Comparison of ENCODE assay signal across 8 cellular contexts in the genomic region with DNA sequence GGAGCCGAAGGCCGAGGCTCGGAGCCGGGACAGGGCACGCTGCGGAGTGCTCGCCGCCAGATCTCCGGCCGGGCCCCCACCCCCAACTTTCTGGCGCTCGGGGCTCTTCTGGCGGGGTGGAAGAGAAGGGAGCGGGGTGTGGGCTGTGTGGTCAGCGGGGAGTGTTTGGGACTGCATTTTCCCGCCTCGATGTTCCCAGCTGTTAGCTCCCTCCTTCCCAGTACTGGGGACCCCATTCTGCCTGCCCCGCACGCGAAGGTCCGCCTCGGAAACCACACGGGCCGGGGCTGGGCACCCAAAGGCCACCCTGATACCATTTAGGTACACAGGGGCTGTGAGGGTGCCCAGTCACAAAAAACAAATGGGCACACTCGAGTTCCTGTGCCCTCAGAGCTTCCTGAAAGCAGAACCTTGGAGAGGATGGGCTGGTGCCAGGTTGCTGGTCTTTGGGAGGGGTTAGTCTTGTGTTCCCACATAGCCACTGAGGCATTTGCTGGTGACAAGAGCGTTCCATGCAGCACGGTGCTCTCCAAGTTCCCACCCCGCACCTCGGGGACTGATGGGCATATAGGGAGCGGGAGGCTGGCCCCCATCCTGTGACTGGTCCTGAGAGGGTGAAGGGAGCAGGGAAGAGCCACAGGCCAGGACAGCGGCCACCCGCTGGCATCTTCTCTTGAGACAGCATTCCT. TPM values are rescaled to one million over a fixed set of nuclear protein-coding genes. Genes with fewer than 3 reads are reported as not detected.
DNase-seq lines count a peak whose midpoint lies in the region; ATAC-seq and TF ChIP-seq lines count a peak whose summit lies in the region.

No MANE protein-coding gene starts in this region.

- H3K4me1 Mint-ChIP-seq in endothelial cell (ENCODE audit: unreplicated experiment), result peaks cover 66% of the 10 kb centered on the region
- H3K4me1 Mint-ChIP-seq in nephron, result peaks cover 65% of the 10 kb centered on the region

- ATAC-seq in esophagus mucosa, result no peak
- no peak for ATAC-seq in HG03045 (IDR thresholded peaks at IDR 0.05; ENCODE audit: unreplicated experiment)

- H3K4me3 Mint-ChIP-seq in endothelial cell (ENCODE audit: unreplicated experiment) (peak overlapping the region; percentile 92), nephron (peak overlapping the region; percentile 89 to 90 (median 90))

- H3K36me3 Mint-ChIP-seq in endothelial cell (ENCODE audit: low read depth, unreplicated experiment) (peaks cover 17% of the 10 kb centered on the region), nephron (ENCODE audit: low read depth) (peaks cover 8% of the 10 kb centered on the region)

- peak overlapping the region; percentile 73 for H3K27ac ChIP-seq in RWPE1

- peaks cover 16% of the 10 kb centered on the region for H3K27me3 Mint-ChIP-seq in endothelial cell (ENCODE audit: unreplicated experiment)
- H3K27me3 Mint-ChIP-seq in nephron (ENCODE audit: low read depth), result peaks cover 16% of the 10 kb centered on the region

- POLR2A ChIA-PET in RWPE1 (lab: Yijun Ruan, JAX; ENCODE audit: low non-redundant PET), result no interaction called here

- H3K27ac Mint-ChIP-seq in endothelial cell (ENCODE audit: unreplicated experiment), result peak overlapping the region; percentile 57
- peak overlapping the region; percentile 91 to 98 (median 93) for H3K27ac Mint-ChIP-seq in nephron

- CTCF ChIA-PET in RWPE1 (lab: Yijun Ruan, JAX), result interaction anchor here (0.5 kb wide), 1 partner anchor 66 kb away, joined by 4 read pairs; no protein-coding TSS in a partner anchor

- DNase-seq in DMS 273 (lab: John Stamatoyannopoulos, UW; ENCODE audit: unreplicated experiment), result peak; percentile 70
- no peak for DNase-seq in DMS 273 treated with DMSO at 0.1 percent for 48 hours (lab: John Stamatoyannopoulos, UW)
- no peak for DNase-seq in RWPE1 (ENCODE audit: low spot score)
- no peak for DNase-seq in endothelial cell (ENCODE audit: low spot score)
- no peak for DNase-seq in cortex of kidney (lab: John Stamatoyannopoulos, UW)

- TF ChIP-seq CTCF in RWPE1 (conservative IDR thresholded peaks at IDR 0.05; ENCODE audit: low read depth), result no peak
- TF ChIP-seq CTCF in endothelial cell (IDR thresholded peaks at IDR 0.05; ENCODE audit: unreplicated experiment), result no peak
- TF ChIP-seq CTCF in nephron (IDR thresholded peaks at IDR 0.05; ENCODE audit: unreplicated experiment in 3 of 3), result no peak

- H3K9me3 Mint-ChIP-seq in endothelial cell (ENCODE audit: unreplicated experiment) (no peaks in the 10 kb centered on the region), nephron (no peaks in the 10 kb centered on the region)

RNA-seq across cellular contexts. Expression of a gene that starts 0.6 kb away (rescaled TPM):
- total RNA-seq in endothelial cell (ENCODE audit: unreplicated experiment) (115 TPM), esophagus mucosa (13.4 TPM)

RNA-seq across cellular contexts. Expression of a gene that starts 15.6 kb away (rescaled TPM):
- total RNA-seq in endothelial cell (ENCODE audit: unreplicated experiment), result 41.2 TPM
- total RNA-seq in esophagus mucosa, result 25.5 TPM

RNA-seq across cellular contexts. Expression of a gene that starts 46.0 kb away (rescaled TPM):
- 25.7 TPM for total RNA-seq in endothelial cell (ENCODE audit: unreplicated experiment)
- total RNA-seq in esophagus mucosa, result 0.12 TPM

Comparison
In these comparisons a context has a peak if more than half of its experiments do, and no peak if none do; other contexts are left out.
1. RNA of a gene that starts 46.0 kb away (total RNA-seq): 25.7 TPM in endothelial cell (single experiment); 0.12 TPM in esophagus mucosa (single experiment); every median in the first group is over 10 times any median in the second.